In genomic region chr17:39151680-39152058, GRCh38 we compare ENCODE assay signal across 9 cellular contexts. TPM values are rescaled to one million over a fixed set of nuclear protein-coding genes. Genes with fewer than 3 reads are reported as not detected.
DNase-seq lines count a peak whose midpoint lies in the region; ATAC-seq, FAIRE-seq and TF ChIP-seq lines count a peak whose summit lies in the region.
"Had no signal": no experiment of that assay in that cellular context is flagged by ENCODE, and none has a peak within 500 bp of the region (broad histone marks: within the 10 kb centered on the region; RNA-seq: fewer than 3 reads in every experiment).

No MANE protein-coding gene starts in this region.

- no peak for DNase-seq in activated naive CD4-positive, alpha-beta T cell treated with anti-CD3 and anti-CD28 coated beads for 36 hours
- no peak for DNase-seq in activated naive CD4-positive, alpha-beta T cell treated with anti-CD3 and anti-CD28 coated beads, Interleukin-2, amount 50 U/mL, for 16 hours
- DNase-seq in lower leg skin (ENCODE audit: low spot score in 2 of 2) (no peak), urothelium cell line (ENCODE audit: low spot score) (no peak), NCI-H187 (lab: John Stamatoyannopoulos, UW) (no peak)
- DNase-seq: DMS153 had no signal

- no peaks in the 10 kb centered on the region for H3K27me3 ChIP-seq in thymus (ENCODE audit: control insufficient read depth, insufficient read depth)

- ATAC-seq in HG03378 (IDR thresholded peaks at IDR 0.05; ENCODE audit: unreplicated experiment): no peak

- CTCF ChIA-PET in activated naive CD4-positive, alpha-beta T cell treated with anti-CD3 and anti-CD28 coated beads for 36 hours (lab: Charles Lee): interaction anchor here (0.7 to 4.9 kb wide), 8 partner anchors 14 to 282 kb away, joined by 3 to 106 read pairs (median 11); partner anchors contain the start of genes ARL5C and LASP1

- peak overlapping the region; percentile 75 for H3K27ac ChIP-seq in angular gyrus (ENCODE audit: low read depth, low read length)
- H3K27ac ChIP-seq in thymus (ENCODE audit: low read depth): peak overlapping the region; percentile 57

- H3K36me3 ChIP-seq in thymus (ENCODE audit: control insufficient read depth, insufficient read depth): peaks cover 10% of the 10 kb centered on the region

- H3K4me1 Mint-ChIP-seq in activated naive CD4-positive, alpha-beta T cell treated with anti-CD3 and anti-CD28 coated beads for 36 hours (ENCODE audit: low read depth): peaks cover 27% of the 10 kb centered on the region

- no peaks in the 10 kb centered on the region for H3K9me3 Mint-ChIP-seq in activated naive CD4-positive, alpha-beta T cell treated with anti-CD3 and anti-CD28 coated beads for 36 hours

- H3K27me3 Mint-ChIP-seq in activated naive CD4-positive, alpha-beta T cell treated with anti-CD3 and anti-CD28 coated beads for 36 hours (ENCODE audit: low read depth): peaks cover 4% of the 10 kb centered on the region

- H3K27ac Mint-ChIP-seq in activated naive CD4-positive, alpha-beta T cell treated with anti-CD3 and anti-CD28 coated beads for 36 hours: no peak overlapping the region

- peaks cover 2% of the 10 kb centered on the region for H3K36me3 Mint-ChIP-seq in activated naive CD4-positive, alpha-beta T cell treated with anti-CD3 and anti-CD28 coated beads for 36 hours (ENCODE audit: low read depth)

- intact Hi-C loops in activated naive CD4-positive, alpha-beta T cell treated with anti-CD3 and anti-CD28 coated beads for 36 hours (cut with micrococcal nuclease): loop anchor here (2.0 to 5.0 kb wide), 6 partner anchors 299 to 594 kb away; partner anchors contain the start of genes CISD3, PIP4K2B and RPL23
- intact Hi-C loops in lower leg skin (cut with DNase I; ENCODE audit: low total_unique reads): loop anchor here (10.0 kb wide), 2 partner anchors 167 to 347 kb away; no protein-coding TSS in a partner anchor

- no peak for FAIRE-seq in urothelium cell line (lab: Jason Lieb, UNC)

- peaks cover 17% of the 10 kb centered on the region for H3K4me1 ChIP-seq in thymus (ENCODE audit: control insufficient read depth, insufficient read depth, low read length)

- TF ChIP-seq CTCF in lower leg skin (IDR thresholded peaks at IDR 0.05): no peak

- peak overlapping the region; percentile 8 for H3K4me3 ChIP-seq in lower leg skin (ENCODE audit: low read depth, poor library complexity, severe bottlenecking)
- peak overlapping the region; percentile 71 for H3K4me3 ChIP-seq in thymus (ENCODE audit: low read length)

- WGBS in lower leg skin, 2 donors: 6 to 7% methylated on average over 10 to 20 of the region's 26 CpGs
- WGBS in thymus: 12% methylated on average over 23 of the region's 26 CpGs

- H3K4me3 Mint-ChIP-seq in activated naive CD4-positive, alpha-beta T cell treated with anti-CD3 and anti-CD28 coated beads for 36 hours: peak overlapping the region; percentile 94

- no peak for TF ChIP-seq POLR2A in lower leg skin (IDR thresholded peaks at IDR 0.05)

- no peaks in the 10 kb centered on the region for H3K9me3 ChIP-seq in thymus (ENCODE audit: control insufficient read depth)

RNA-seq across cellular contexts. Expression of gene PLXDC1, which starts 0.2 kb away (rescaled TPM):
- 1 to 10 TPM; 1.2 to 1.4 TPM for total RNA-seq in activated naive CD4-positive, alpha-beta T cell treated with anti-CD3 and anti-CD28 coated beads for 36 hours
- 1 to 10 TPM; 2.7 to 8.1 (median 5.2) TPM for total RNA-seq in lower leg skin
- polyA plus RNA-seq in thymus: 66.4 TPM

RNA-seq across cellular contexts. Expression of gene ARL5C, which starts 14.3 kb away (rescaled TPM):
- not detected for total RNA-seq in activated naive CD4-positive, alpha-beta T cell treated with anti-CD3 and anti-CD28 coated beads for 36 hours
- total RNA-seq in lower leg skin: not detected
- 6.3 TPM for polyA plus RNA-seq in thymus

RNA-seq across cellular contexts. Expression of gene CACNB1, which starts 45.8 kb away (rescaled TPM):
- total RNA-seq in activated naive CD4-positive, alpha-beta T cell treated with anti-CD3 and anti-CD28 coated beads for 36 hours: 1 to 10 TPM; 5.3 to 5.9 TPM
- 10 to 100 TPM in 2 of 4 donors, 1 to 10 TPM in 2; 5.7 to 13.1 (median 11.2) TPM for total RNA-seq in lower leg skin
- 11.7 TPM for polyA plus RNA-seq in thymus

RNA-seq across cellular contexts. Expression of gene RPL19, which starts 48.4 kb away (rescaled TPM):
- 1,000 to 10,000 TPM; 3,280 to 3,392 TPM for total RNA-seq in activated naive CD4-positive, alpha-beta T cell treated with anti-CD3 and anti-CD28 coated beads for 36 hours
- total RNA-seq in lower leg skin: 1,000 to 10,000 TPM; 3,050 to 5,448 (median 3,578) TPM
- polyA plus RNA-seq in thymus: 3,788 TPM
